1 cellular context compared by ENCODE assay signal in the genomic region with DNA sequence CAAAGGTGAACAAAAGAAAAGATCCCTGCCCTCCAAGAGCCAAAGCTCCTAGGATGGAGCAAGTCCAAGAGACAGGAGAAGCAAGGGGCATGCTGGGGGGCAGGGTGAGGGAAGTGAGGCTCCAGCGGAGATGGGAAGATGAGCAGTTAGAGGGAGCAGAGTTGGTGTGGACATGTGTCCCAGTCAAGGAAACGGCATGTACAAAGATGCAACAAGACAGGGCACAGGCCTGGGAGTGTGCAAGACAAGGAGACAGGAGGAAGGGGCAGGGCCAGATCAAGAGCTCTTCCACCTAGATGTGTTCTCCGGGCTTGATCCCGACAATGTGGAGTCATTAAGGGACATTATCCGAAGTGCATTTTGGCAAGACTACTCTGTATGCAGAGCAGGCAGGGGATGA.
TF ChIP-seq lines count a peak whose summit lies in the region.

No MANE protein-coding gene starts in this region.

TF ChIP-seq in GM12878, 131 proteins besides CTCF, POLR2A, EP300 and RAD21:
- TF ChIP-seq, protein P1, sequence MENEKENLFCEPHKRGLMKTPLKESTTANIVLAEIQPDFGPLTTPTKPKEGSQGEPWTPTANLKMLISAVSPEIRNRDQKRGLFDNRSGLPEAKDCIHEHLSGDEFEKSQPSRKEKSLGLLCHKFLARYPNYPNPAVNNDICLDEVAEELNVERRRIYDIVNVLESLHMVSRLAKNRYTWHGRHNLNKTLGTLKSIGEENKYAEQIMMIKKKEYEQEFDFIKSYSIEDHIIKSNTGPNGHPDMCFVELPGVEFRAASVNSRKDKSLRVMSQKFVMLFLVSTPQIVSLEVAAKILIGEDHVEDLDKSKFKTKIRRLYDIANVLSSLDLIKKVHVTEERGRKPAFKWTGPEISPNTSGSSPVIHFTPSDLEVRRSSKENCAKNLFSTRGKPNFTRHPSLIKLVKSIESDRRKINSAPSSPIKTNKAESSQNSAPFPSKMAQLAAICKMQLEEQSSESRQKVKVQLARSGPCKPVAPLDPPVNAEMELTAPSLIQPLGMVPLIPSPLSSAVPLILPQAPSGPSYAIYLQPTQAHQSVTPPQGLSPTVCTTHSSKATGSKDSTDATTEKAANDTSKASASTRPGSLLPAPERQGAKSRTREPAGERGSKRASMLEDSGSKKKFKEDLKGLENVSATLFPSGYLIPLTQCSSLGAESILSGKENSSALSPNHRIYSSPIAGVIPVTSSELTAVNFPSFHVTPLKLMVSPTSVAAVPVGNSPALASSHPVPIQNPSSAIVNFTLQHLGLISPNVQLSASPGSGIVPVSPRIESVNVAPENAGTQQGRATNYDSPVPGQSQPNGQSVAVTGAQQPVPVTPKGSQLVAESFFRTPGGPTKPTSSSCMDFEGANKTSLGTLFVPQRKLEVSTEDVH (IDR thresholded peaks at IDR 0.05; ENCODE audit: low read depth, partially characterized antibody): no peak
- TF ChIP-seq SUPT20H (IDR thresholded peaks at IDR 0.05; ENCODE audit: borderline replicate concordance, control insufficient read depth, low read depth, low read length) (no peak), ATF7 (IDR thresholded peaks at IDR 0.05; ENCODE audit: low read depth) (no peak), BACH1 (IDR thresholded peaks at IDR 0.05; ENCODE audit: borderline replicate concordance) (no peak), RB1 (IDR thresholded peaks at IDR 0.05; ENCODE audit: borderline replicate concordance) (no peak), DPF2 (IDR thresholded peaks at IDR 0.05) (no peak), SRF (IDR thresholded peaks at IDR 0.05; ENCODE audit: low read depth in 2 of 2, low read length in 2 of 2) (no peak), CREB1 (IDR thresholded peaks at IDR 0.05; ENCODE audit: low read depth) (no peak), CEBPB (IDR thresholded peaks at IDR 0.05; ENCODE audit: borderline replicate concordance in 1 of 2, low read depth in 2 of 2, low read length in 2 of 2) (no peak)
- TF ChIP-seq, protein P2, sequence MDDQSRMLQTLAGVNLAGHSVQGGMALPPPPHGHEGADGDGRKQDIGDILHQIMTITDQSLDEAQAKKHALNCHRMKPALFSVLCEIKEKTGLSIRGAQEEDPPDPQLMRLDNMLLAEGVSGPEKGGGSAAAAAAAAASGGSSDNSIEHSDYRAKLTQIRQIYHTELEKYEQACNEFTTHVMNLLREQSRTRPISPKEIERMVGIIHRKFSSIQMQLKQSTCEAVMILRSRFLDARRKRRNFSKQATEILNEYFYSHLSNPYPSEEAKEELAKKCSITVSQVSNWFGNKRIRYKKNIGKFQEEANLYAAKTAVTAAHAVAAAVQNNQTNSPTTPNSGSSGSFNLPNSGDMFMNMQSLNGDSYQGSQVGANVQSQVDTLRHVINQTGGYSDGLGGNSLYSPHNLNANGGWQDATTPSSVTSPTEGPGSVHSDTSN (IDR thresholded peaks at IDR 0.05; ENCODE audit: insufficient replicate concordance, low read depth, low read length): no peak
- TF ChIP-seq, protein P3, sequence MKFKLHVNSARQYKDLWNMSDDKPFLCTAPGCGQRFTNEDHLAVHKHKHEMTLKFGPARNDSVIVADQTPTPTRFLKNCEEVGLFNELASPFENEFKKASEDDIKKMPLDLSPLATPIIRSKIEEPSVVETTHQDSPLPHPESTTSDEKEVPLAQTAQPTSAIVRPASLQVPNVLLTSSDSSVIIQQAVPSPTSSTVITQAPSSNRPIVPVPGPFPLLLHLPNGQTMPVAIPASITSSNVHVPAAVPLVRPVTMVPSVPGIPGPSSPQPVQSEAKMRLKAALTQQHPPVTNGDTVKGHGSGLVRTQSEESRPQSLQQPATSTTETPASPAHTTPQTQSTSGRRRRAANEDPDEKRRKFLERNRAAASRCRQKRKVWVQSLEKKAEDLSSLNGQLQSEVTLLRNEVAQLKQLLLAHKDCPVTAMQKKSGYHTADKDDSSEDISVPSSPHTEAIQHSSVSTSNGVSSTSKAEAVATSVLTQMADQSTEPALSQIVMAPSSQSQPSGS (IDR thresholded peaks at IDR 0.05; ENCODE audit: low read length): no peak
